In the genomic region with DNA sequence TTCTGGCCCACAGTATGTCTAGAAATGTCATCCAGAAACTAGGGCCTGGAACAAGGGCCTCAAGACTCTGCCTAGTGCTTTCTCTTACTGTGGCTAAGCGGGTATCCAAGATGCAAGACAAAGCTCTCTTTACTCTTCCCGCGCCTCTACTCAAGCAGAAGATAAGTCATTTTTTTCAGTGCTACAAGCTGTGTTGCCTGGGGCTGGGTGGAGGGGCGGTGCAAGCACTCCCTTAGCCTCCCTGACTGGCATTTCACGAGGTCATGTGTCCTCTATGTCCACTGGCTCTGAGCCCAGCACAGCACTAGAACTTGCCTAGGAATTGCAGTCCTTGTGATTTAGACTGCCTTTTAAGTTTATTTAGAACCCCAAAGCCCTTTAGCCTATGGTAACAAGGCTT, we compare ENCODE assay signal across 18 cellular contexts.
DNase-seq lines count a peak whose midpoint lies in the region; ATAC-seq and TF ChIP-seq lines count a peak whose summit lies in the region.
"Had no signal": no experiment of that assay in that cellular context is flagged by ENCODE, and none has a peak within 500 bp of the region (broad histone marks: within the 10 kb centered on the region; RNA-seq: fewer than 3 reads in every experiment).

No MANE protein-coding gene starts in this region.

- POLR2A ChIA-PET in WTC11 (lab: Charles Lee): no interaction called here

- 0 out of 2 replicates have a peak, but pooled peaks cover 2% of the 10 kb centered on the region for H3K4me1 Mint-ChIP-seq in WTC11
- H3K4me1 Mint-ChIP-seq: activated CD4-positive, alpha-beta T cell treated with anti-CD3 and anti-CD28 coated beads, Interleukin-2, amount 10 ng/mL, durations not matched to agents 7 days and 5 days; central memory CD8-positive, alpha-beta T cell had no signal

- peak; percentile 69 for ATAC-seq in WTC11
- ATAC-seq in HG03045 (IDR thresholded peaks at IDR 0.05; ENCODE audit: unreplicated experiment): no peak
- ATAC-seq: gastrocnemius medialis, HCT116 had no signal

- H3K4me3 Mint-ChIP-seq in WTC11: no peak overlapping the region
- H3K4me3 Mint-ChIP-seq: activated CD4-positive, alpha-beta T cell treated with anti-CD3 and anti-CD28 coated beads, Interleukin-2, amount 10 ng/mL, durations not matched to agents 7 days and 5 days; central memory CD8-positive, alpha-beta T cell had no signal

- CTCF ChIA-PET in WTC11 (lab: Charles Lee): no interaction called here

- H3K9me3 Mint-ChIP-seq in WTC11: peaks cover 13% of the 10 kb centered on the region

- no peaks in the 10 kb centered on the region for H3K36me3 Mint-ChIP-seq in WTC11

- TF ChIP-seq CTCF in WTC11 (IDR thresholded peaks at IDR 0.05): no peak

- no peaks in the 10 kb centered on the region for H3K27me3 Mint-ChIP-seq in WTC11 (ENCODE audit: low read depth)
- H3K27me3 Mint-ChIP-seq: activated CD4-positive, alpha-beta T cell treated with anti-CD3 and anti-CD28 coated beads, Interleukin-2, amount 10 ng/mL, durations not matched to agents 7 days and 5 days; central memory CD8-positive, alpha-beta T cell had no signal

- no peak overlapping the region for H3K27ac Mint-ChIP-seq in WTC11
- H3K27ac Mint-ChIP-seq: activated CD4-positive, alpha-beta T cell treated with anti-CD3 and anti-CD28 coated beads, Interleukin-2, amount 10 ng/mL, durations not matched to agents 7 days and 5 days had no signal

- DNase-seq in H4 (ENCODE audit: low spot score) (peak; percentile 36), WTC11 (ENCODE audit: low spot score) (no peak), fibroblast of the conjunctiva (ENCODE audit: low read depth) (peak; percentile 3), pons (ENCODE audit: low spot score) (peak; percentile 39), NCI-H2171 (lab: John Stamatoyannopoulos, UW) (no peak)
- DNase-seq in stimulated activated CD4-positive, alpha-beta T cell treated with anti-CD3 and anti-CD28 coated beads, Interleukin-2, amount 100 ng/mL, for 48 hours: no peak
- DNase-seq: activated CD4-positive, alpha-beta T cell treated with anti-CD3 and anti-CD28 coated beads, Interleukin-2, amount 10 ng/mL, durations not matched to agents 7 days and 5 days; activated CD8-positive, alpha-beta memory T cell treated with anti-CD3 and anti-CD28 coated beads, Interleukin-2, amount 50 U/mL, for 4 hours; activated effector memory CD4-positive, alpha-beta T cell treated with Interleukin-2 at 50 U/mL for 16 hours; AML-193; effector memory CD4-positive, alpha-beta T cell; gastrocnemius medialis; KBM-7; left ventricle myocardium inferior; NCI-H1092 treated with DMSO at 0.1 percent for 48 hours had no signal

TF ChIP-seq in WTC11, 78 proteins besides CTCF, POLR2A, EP300 and RAD21:
- TF ChIP-seq NFYB (CRISPR knock-in tag; conservative IDR thresholded peaks at IDR 0.05; ENCODE audit: low read depth) (no peak), E2F5 (CRISPR knock-in tag; IDR thresholded peaks at IDR 0.05) (no peak), SMAD4 (CRISPR knock-in tag; IDR thresholded peaks at IDR 0.05) (no peak), GTF2I (CRISPR knock-in tag; conservative IDR thresholded peaks at IDR 0.05) (no peak), FOXK1 (CRISPR knock-in tag; IDR thresholded peaks at IDR 0.05) (no peak)
TF ChIP-seq in WTC11: peak in this region for 0.

Comparison
In these comparisons a context has a peak if more than half of its experiments do, and no peak if none do; other contexts are left out.
1. DNase-seq: peak in H4 (single experiment), fibroblast of the conjunctiva (single experiment) and pons (single experiment); none in WTC11 (single experiment), NCI-H2171 (single experiment) and stimulated activated CD4-positive, alpha-beta T cell treated with anti-CD3 and anti-CD28 coated beads, Interleukin-2, amount 100 ng/mL, for 48 hours (0 of 2).